9 cellular contexts compared by ENCODE assay signal in the genomic region with DNA sequence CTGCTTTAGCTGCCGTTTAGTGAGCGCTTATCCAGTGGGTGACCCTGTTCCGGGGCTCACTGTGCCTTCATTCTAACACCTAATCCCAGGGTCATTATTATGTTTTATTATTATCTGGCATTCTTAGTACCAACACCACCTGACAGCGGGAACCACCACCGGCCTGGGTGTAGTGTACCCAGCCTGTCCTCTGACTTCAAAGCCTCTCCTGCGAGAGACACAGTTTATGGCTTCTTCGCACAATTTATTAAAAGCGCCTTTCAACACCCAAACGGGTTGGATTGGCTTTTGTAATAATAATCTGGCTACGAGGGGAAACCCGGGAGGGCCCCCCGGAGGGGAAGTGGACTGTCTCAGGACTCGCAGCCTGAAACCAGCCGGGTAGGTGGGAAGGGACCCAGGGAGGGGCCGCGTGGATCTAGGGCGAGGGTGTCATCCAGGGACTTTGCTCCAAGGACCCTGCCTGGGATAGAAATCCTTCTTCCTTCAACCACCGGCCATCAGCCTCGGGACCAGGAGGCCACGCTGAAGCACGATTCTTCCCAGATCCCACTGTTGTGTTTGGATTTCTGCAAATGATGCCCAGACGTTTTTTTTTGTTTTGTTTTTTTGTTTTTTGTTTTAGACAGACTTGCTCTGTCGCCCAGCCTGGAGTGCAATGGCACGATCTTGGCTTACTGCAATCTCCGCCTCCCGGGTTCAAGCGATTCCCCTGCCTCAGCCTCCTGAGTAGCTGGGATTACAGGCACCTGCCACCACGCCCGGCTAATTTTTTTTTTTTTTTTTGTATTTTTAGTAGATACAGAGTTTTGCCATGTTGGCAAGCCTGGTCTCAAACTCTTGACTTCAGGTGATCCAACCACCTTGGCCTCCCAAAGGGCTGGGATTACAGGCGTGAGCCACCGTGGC. TPM values are rescaled to one million over a fixed set of nuclear protein-coding genes. Genes with fewer than 3 reads are reported as not detected.
DNase-seq lines count a peak whose midpoint lies in the region; ATAC-seq, FAIRE-seq and TF ChIP-seq lines count a peak whose summit lies in the region.
"Had no signal": no experiment of that assay in that cellular context is flagged by ENCODE, and none has a peak within 500 bp of the region (broad histone marks: within the 10 kb centered on the region; RNA-seq: fewer than 3 reads in every experiment).

No MANE protein-coding gene starts in this region.

- no peaks in the 10 kb centered on the region for H3K9me2 ChIP-seq in SK-N-SH

- H3K36me3 ChIP-seq in SK-N-SH (replicated peaks in 1 of 2; ENCODE audit: control insufficient read depth in 1 of 2, insufficient read depth in 2 of 2, low read length in 1 of 2) (peaks cover 0 to 3% of the 10 kb centered on the region in 2 experiments), keratinocyte (ENCODE audit: control insufficient read depth in 2 of 2, extremely low read depth in 1 of 2, insufficient read depth in 2 of 2, low read length in 2 of 2) (peaks cover 0 to 4% of the 10 kb centered on the region in 2 experiments)

- DNase-seq in SK-N-SH (no peak), keratinocyte (ENCODE audit: low read depth, low spot score) (no peak), substantia nigra (lab: John Stamatoyannopoulos, UW) (peak in 4 of 49 donors; percentile 23 to 53 (median 40)), D721Med (ENCODE audit: insufficient read length, low spot score) (no peak), midbrain (lab: John Stamatoyannopoulos, UW) (no peak)
- peak; percentile 49 for DNase-seq in activated CD8-positive, alpha-beta T cell treated with anti-CD3 and anti-CD28 coated beads, Interleukin-2, amount 10 ng/mL, durations not matched to agents 7 days and 5 days
- DNase-seq: NCI-H524 treated with DMSO at 0.1 percent for 48 hours had no signal

- peaks cover 0 to 13% of the 10 kb centered on the region in 2 experiments; a peak in 1 of 4 replicates for H3K4me1 ChIP-seq in SK-N-SH (ENCODE audit: control insufficient read depth in 1 of 2, insufficient read depth in 2 of 2, low read depth in 1 of 2, low read length in 1 of 2)
- H3K4me1 ChIP-seq in keratinocyte (ENCODE audit: control insufficient read depth, extremely low read depth, insufficient read depth, low read length), result peaks cover 11% of the 10 kb centered on the region

- dilution Hi-C loops in keratinocyte (cut with MboI; ENCODE audit: extremely low pct_ligation_motif_present, low sequenced_read_pairs), result no loop called here

- no peak for TF ChIP-seq EP300 in SK-N-SH (IDR thresholded peaks at IDR 0.05; ENCODE audit: borderline replicate concordance in 1 of 2, low read depth in 1 of 2, low read length in 1 of 2)

- H4K20me1 ChIP-seq in SK-N-SH (ENCODE audit: insufficient read depth) (peaks cover 16% of the 10 kb centered on the region), keratinocyte (ENCODE audit: control insufficient read depth, extremely low read depth, insufficient read depth, low read length) (peaks cover 10% of the 10 kb centered on the region)

- peaks cover 4% of the 10 kb centered on the region for H3F3A ChIP-seq in SK-N-SH (replicated peaks; ENCODE audit: insufficient read depth)

- H3K4me3 ChIP-seq in SK-N-SH (ENCODE audit: low read depth in 2 of 2, low read length in 1 of 2) (peak overlapping the region in 1 of 2 experiments; percentile 80; a peak in 3 of 4 replicates), keratinocyte (ENCODE audit: control insufficient read depth in 2 of 3, extremely low read depth in 1 of 3, insufficient read depth in 2 of 3, low read depth in 1 of 3, low read length in 3 of 3) (no peak overlapping the region)

- no peaks in the 10 kb centered on the region for H3K9me3 ChIP-seq in SK-N-SH
- H3K9me3 ChIP-seq in keratinocyte (ENCODE audit: control insufficient read depth, low read depth, low read length), result no peaks in the 10 kb centered on the region

- TF ChIP-seq RAD21 in SK-N-SH (IDR thresholded peaks at IDR 0.05; ENCODE audit: low read length), result no peak

- peaks cover 31% of the 10 kb centered on the region for H3K4me1 Mint-ChIP-seq in activated CD8-positive, alpha-beta T cell treated with anti-CD3 and anti-CD28 coated beads, Interleukin-2, amount 10 ng/mL, durations not matched to agents 7 days and 5 days (ENCODE audit: low read depth)

- POLR2A ChIA-PET in SK-N-SH (lab: Yijun Ruan, JAX), result no interaction called here
- POLR2A ChIA-PET in activated CD8-positive, alpha-beta T cell treated with anti-CD3 and anti-CD28 coated beads, Interleukin-2, amount 10 ng/mL, durations not matched to agents 7 days and 5 days (lab: Charles Lee), result interaction anchor here (1.1 kb wide), 1 partner anchor 35 kb away, joined by 3 read pairs; no protein-coding TSS in a partner anchor

- H3K27me3 ChIP-seq in SK-N-SH (ENCODE audit: insufficient read depth) (no peaks in the 10 kb centered on the region), keratinocyte (ENCODE audit: control insufficient read depth, extremely low read depth, insufficient read depth, low read length) (no peaks in the 10 kb centered on the region)

- no peaks in the 10 kb centered on the region for H3K9me3 Mint-ChIP-seq in activated CD8-positive, alpha-beta T cell treated with anti-CD3 and anti-CD28 coated beads, Interleukin-2, amount 10 ng/mL, durations not matched to agents 7 days and 5 days (ENCODE audit: insufficient read depth)

- H3K27ac ChIP-seq in SK-N-SH (ENCODE audit: low read depth in 2 of 2, low read length in 1 of 2) (no peak overlapping the region; a peak in 1 of 4 replicates), keratinocyte (ENCODE audit: control insufficient read depth, insufficient read depth, low read length) (no peak overlapping the region), substantia nigra (ENCODE audit: low read depth, low read length, poor library complexity, severe bottlenecking) (peak overlapping the region; percentile 95)

- TF ChIP-seq CTCF in SK-N-SH (IDR thresholded peaks at IDR 0.05) (no peak), keratinocyte (optimal IDR thresholded peaks at IDR 0.05 in 1 of 3, IDR thresholded peaks at IDR 0.05 in 1 of 3, conservative IDR thresholded peaks at IDR 0.05 in 1 of 3; ENCODE audit: extremely low read depth in 1 of 3, insufficient read depth in 2 of 3, low read length in 3 of 3) (no peak), D721Med (IDR thresholded peaks at IDR 0.05; ENCODE audit: insufficient read depth, missing control alignments) (no peak)

- H3K4me3 Mint-ChIP-seq in activated CD8-positive, alpha-beta T cell treated with anti-CD3 and anti-CD28 coated beads, Interleukin-2, amount 10 ng/mL, durations not matched to agents 7 days and 5 days, result peak overlapping the region; percentile 82

- H3K79me2 ChIP-seq in SK-N-SH (ENCODE audit: insufficient read depth) (peaks cover 21% of the 10 kb centered on the region), keratinocyte (ENCODE audit: control insufficient read depth, insufficient read depth, low read length) (peaks cover 18% of the 10 kb centered on the region)

- H3K36me3 Mint-ChIP-seq in activated CD8-positive, alpha-beta T cell treated with anti-CD3 and anti-CD28 coated beads, Interleukin-2, amount 10 ng/mL, durations not matched to agents 7 days and 5 days (ENCODE audit: low read depth), result peaks cover 5% of the 10 kb centered on the region

- H3K4me2 ChIP-seq in SK-N-SH (peak overlapping the region; percentile 88), keratinocyte (ENCODE audit: control insufficient read depth, extremely low read depth, insufficient read depth, low read depth, low read length) (peak overlapping the region; percentile 51)

- H3K27me3 Mint-ChIP-seq in activated CD8-positive, alpha-beta T cell treated with anti-CD3 and anti-CD28 coated beads, Interleukin-2, amount 10 ng/mL, durations not matched to agents 7 days and 5 days (ENCODE audit: low read depth), result no peaks in the 10 kb centered on the region

- CTCF ChIA-PET in SK-N-SH (lab: Yijun Ruan, JAX), result interaction anchor here (0.6 kb wide), 1 partner anchor 271 kb away, joined by 3 read pairs; no protein-coding TSS in a partner anchor
- CTCF ChIA-PET in activated CD8-positive, alpha-beta T cell treated with anti-CD3 and anti-CD28 coated beads, Interleukin-2, amount 10 ng/mL, durations not matched to agents 7 days and 5 days (lab: Charles Lee), result interaction anchor here (1.1 to 2.4 kb wide), 2 partner anchors 9 to 71 kb away, joined by 4 to 11 read pairs; no protein-coding TSS in a partner anchor

- no peak overlapping the region for H2AFZ ChIP-seq in SK-N-SH (ENCODE audit: low read depth)
- H2AFZ ChIP-seq in keratinocyte (ENCODE audit: control insufficient read depth, low read length), result no peak overlapping the region

- H3K9ac ChIP-seq in SK-N-SH, result no peak overlapping the region
- no peak overlapping the region for H3K9ac ChIP-seq in keratinocyte (ENCODE audit: control insufficient read depth, extremely low read depth, insufficient read depth, low read length)

- FAIRE-seq in keratinocyte (lab: Jason Lieb, UNC) (no peak), D721Med (lab: Jason Lieb, UNC) (no peak)

- no peak for ATAC-seq in SK-N-SH treated with all-trans-retinoic acid at 6 μM for 48 hours
- no peak for ATAC-seq in activated CD8-positive, alpha-beta T cell treated with anti-CD3 and anti-CD28 coated beads, Interleukin-2, amount 10 ng/mL, durations not matched to agents 7 days and 5 days
- ATAC-seq in GM21737 (IDR thresholded peaks at IDR 0.05; ENCODE audit: unreplicated experiment), result no peak

- 63% methylated on average over 30 of the region's 31 CpGs for WGBS in SK-N-SH (ENCODE audit: low lambda C conversion rate)

- H3K9me1 ChIP-seq in keratinocyte (ENCODE audit: control insufficient read depth, extremely low read depth, insufficient read depth, low read length), result no peaks in the 10 kb centered on the region

- H3K27ac Mint-ChIP-seq in activated CD8-positive, alpha-beta T cell treated with anti-CD3 and anti-CD28 coated beads, Interleukin-2, amount 10 ng/mL, durations not matched to agents 7 days and 5 days, result peak overlapping the region; percentile 89

RNA-seq across cellular contexts. Expression of a gene that starts 1.6 kb away (rescaled TPM):
- polyA plus RNA-seq in SK-N-SH (2012; rRNA removed), result 5.6 and 7.4 TPM in 2 replicates
- 2.8 and 5.8 TPM in 2 replicates for polyA plus RNA-seq in SK-N-SH (2012; cell fraction: cytosol; rRNA removed)
- polyA plus RNA-seq in SK-N-SH (2012; cell fraction: nucleus; rRNA removed), result 17.7 and 19.8 TPM in 2 replicates
- total RNA-seq in activated CD8-positive, alpha-beta T cell treated with anti-CD3 and anti-CD28 coated beads, Interleukin-2, amount 10 ng/mL, durations not matched to agents 7 days and 5 days, result 10 to 100 TPM; 59.1 to 63.1 TPM
- polyA plus RNA-seq in keratinocyte, result 3.7 to 9.8 TPM (median 7.2 TPM) in 3 replicates
- polyA plus RNA-seq in keratinocyte (2011; ENCODE audit: low read depth), result 18.6 TPM
- polyA plus RNA-seq in keratinocyte (2011; cell fraction: cytosol; rRNA removed), result 4.8 and 14.2 TPM in 2 replicates
- polyA plus RNA-seq in keratinocyte (2011; cell fraction: nucleus; rRNA removed), result 15.6 and 25.3 TPM in 2 replicates
- 23.6 and 24.7 TPM in 2 replicates for polyA plus RNA-seq in keratinocyte (2012; ENCODE audit: low replicate concordance)
- 5.2 to 12.8 TPM (median 7.7 TPM) in 3 replicates for polyA minus RNA-seq in keratinocyte
- 60.4 TPM for polyA minus RNA-seq in keratinocyte (2011; cell fraction: cytosol; rRNA and poly(A)+ RNA removed)
- polyA minus RNA-seq in keratinocyte (2011; cell fraction: nucleus; rRNA and poly(A)+ RNA removed), result 35.8 and 46.1 TPM in 2 replicates

RNA-seq across cellular contexts. Expression of a gene that starts 55.6 kb away (rescaled TPM):
- polyA plus RNA-seq in SK-N-SH (2012; rRNA removed) (67.2 and 114 TPM in 2 replicates), keratinocyte (61.8 to 97.9 TPM (median 89.5 TPM) in 3 replicates)
- polyA plus RNA-seq in SK-N-SH (2012; cell fraction: cytosol; rRNA removed), result 55.7 and 82.6 TPM in 2 replicates
- 156 and 227 TPM in 2 replicates for polyA plus RNA-seq in SK-N-SH (2012; cell fraction: nucleus; rRNA removed)
- 100 to 1,000 TPM; 218 to 234 TPM for total RNA-seq in activated CD8-positive, alpha-beta T cell treated with anti-CD3 and anti-CD28 coated beads, Interleukin-2, amount 10 ng/mL, durations not matched to agents 7 days and 5 days
- 95.5 TPM for polyA plus RNA-seq in keratinocyte (2011; ENCODE audit: low read depth)
- 64.6 and 162 TPM in 2 replicates for polyA plus RNA-seq in keratinocyte (2011; cell fraction: cytosol; rRNA removed)
- polyA plus RNA-seq in keratinocyte (2011; cell fraction: nucleus; rRNA removed), result 70.6 and 94.2 TPM in 2 replicates
- polyA plus RNA-seq in keratinocyte (2012; ENCODE audit: low replicate concordance), result 109 and 148 TPM in 2 replicates
- 51.0 to 105 TPM (median 66.6 TPM) in 3 replicates for polyA minus RNA-seq in keratinocyte
- polyA minus RNA-seq in keratinocyte (2011; cell fraction: cytosol; rRNA and poly(A)+ RNA removed), result 207 TPM
- 50.3 and 50.5 TPM in 2 replicates for polyA minus RNA-seq in keratinocyte (2011; cell fraction: nucleus; rRNA and poly(A)+ RNA removed)
